In genomic region chr12:112926416-112927033, GRCh38 we compare ENCODE assay signal across 1 cellular context.
TF ChIP-seq lines count a peak whose summit lies in the region.

No MANE protein-coding gene starts in this region.

TF ChIP-seq in GM12878, 131 proteins besides CTCF, POLR2A, EP300 and RAD21:
- TF ChIP-seq NR2F1 (conservative IDR thresholded peaks at IDR 0.05): peak; percentile 83; the same call in 1 of the 2 replicates
- peak; percentile 33; the same call in 1 of the 2 replicates for TF ChIP-seq NR2C1 (IDR thresholded peaks at IDR 0.05)
